Comparison of ENCODE assay signal across 19 cellular contexts in the genomic region with DNA sequence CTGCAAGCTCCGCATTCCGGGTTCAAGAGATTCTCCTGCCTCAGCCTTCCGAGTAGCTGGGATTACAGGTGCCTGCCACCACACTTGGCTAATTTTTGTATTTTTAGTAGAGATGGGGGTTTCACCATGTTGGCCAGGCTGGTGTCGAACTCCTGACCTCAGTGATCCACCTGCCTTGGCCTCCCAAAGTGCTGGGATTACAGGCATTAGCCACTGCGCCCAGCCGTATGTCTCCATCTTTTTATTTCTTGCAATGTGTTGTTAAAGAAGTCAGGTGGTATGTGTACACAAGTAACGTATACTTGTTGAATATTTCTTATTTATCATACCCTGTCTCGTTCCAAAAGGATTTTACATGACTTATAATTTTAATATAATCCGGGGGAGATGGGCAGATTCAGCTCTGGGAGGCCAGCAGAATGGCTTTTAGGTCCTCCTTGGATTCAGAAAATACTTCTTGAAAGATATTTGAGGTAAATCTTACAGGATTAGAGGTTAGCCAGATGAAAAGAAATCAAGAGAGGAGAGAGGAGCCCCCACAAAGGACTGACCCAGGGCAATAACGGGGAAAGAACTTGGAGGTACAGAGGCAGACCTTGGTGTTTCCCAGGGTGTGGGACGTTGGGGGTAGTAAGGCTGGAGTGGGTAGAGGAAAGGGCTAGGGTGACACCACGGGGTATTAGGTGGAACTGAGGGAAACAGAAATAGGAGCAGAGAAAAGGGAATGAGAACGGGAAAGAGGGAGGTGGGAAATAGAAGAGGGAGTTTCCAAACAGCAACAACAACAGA. TPM values are rescaled to one million over a fixed set of nuclear protein-coding genes. Genes with fewer than 3 reads are reported as not detected.
DNase-seq lines count a peak whose midpoint lies in the region; ATAC-seq and TF ChIP-seq lines count a peak whose summit lies in the region.
"Had no signal": no experiment of that assay in that cellular context is flagged by ENCODE, and none has a peak within 500 bp of the region (broad histone marks: within the 10 kb centered on the region; RNA-seq: fewer than 3 reads in every experiment).

No MANE protein-coding gene starts in this region.

- H3K23ac ChIP-seq in H9 (ENCODE audit: insufficient read length, low read depth, low read length), result no peak overlapping the region

- H3K23me2 ChIP-seq in H9 (ENCODE audit: insufficient read length, low read depth, low read length, poor library complexity, severe bottlenecking), result no peaks in the 10 kb centered on the region

- H2BK120ac ChIP-seq in H9 (ENCODE audit: low read depth, low read length, poor library complexity, severe bottlenecking), result no peak overlapping the region

- no peak overlapping the region for H3K4me3 Mint-ChIP-seq in activated naive CD4-positive, alpha-beta T cell treated with anti-CD3 and anti-CD28 coated beads, Interleukin-2, amount 50 U/mL, for 24 hours
- no peak overlapping the region for H3K4me3 Mint-ChIP-seq in activated naive CD4-positive, alpha-beta T cell treated with anti-CD3 and anti-CD28 coated beads for 36 hours
- no peak overlapping the region for H3K4me3 Mint-ChIP-seq in H9
- H3K4me3 Mint-ChIP-seq in activated T-helper 2 cell treated with anti-CD3 and anti-CD28 coated beads, Interferon-gamma antibody, Interleukin-2, Interleukin-4, amounts not matched to agents 10 μg/mL and 5 μg/mL and 100 μg/mL, durations not matched to agents 14 hours and 24 hours and 36 hours (ENCODE audit: low read depth), result no peak overlapping the region
- H3K4me3 Mint-ChIP-seq in Caco-2 (ENCODE audit: unreplicated experiment), result no peak overlapping the region
- H3K4me3 Mint-ChIP-seq: B cell; CD4-positive, alpha-beta memory T cell had no signal

- H3T11ph ChIP-seq in H9 (ENCODE audit: low read length), result no peak overlapping the region

- no peak overlapping the region for H2AFZ ChIP-seq in H9 (ENCODE audit: low read length)

- H3K4me1 Mint-ChIP-seq in activated naive CD4-positive, alpha-beta T cell treated with anti-CD3 and anti-CD28 coated beads, Interleukin-2, amount 50 U/mL, for 24 hours, result peaks cover 9% of the 10 kb centered on the region
- peaks cover 5% of the 10 kb centered on the region for H3K4me1 Mint-ChIP-seq in activated naive CD4-positive, alpha-beta T cell treated with anti-CD3 and anti-CD28 coated beads for 36 hours (ENCODE audit: low read depth)
- H3K4me1 Mint-ChIP-seq in H9, result peaks cover 22 to 25% of the 10 kb centered on the region in 2 experiments
- H3K4me1 Mint-ChIP-seq in activated T-helper 2 cell treated with anti-CD3 and anti-CD28 coated beads, Interferon-gamma antibody, Interleukin-2, Interleukin-4, amounts not matched to agents 10 μg/mL and 5 μg/mL and 100 μg/mL, durations not matched to agents 14 hours and 24 hours and 36 hours (ENCODE audit: low read depth), result peaks cover 45% of the 10 kb centered on the region
- peaks cover 12% of the 10 kb centered on the region for H3K4me1 Mint-ChIP-seq in Caco-2 (ENCODE audit: low read depth, unreplicated experiment)

- intact Hi-C loops in activated naive CD4-positive, alpha-beta T cell treated with anti-CD3 and anti-CD28 coated beads for 36 hours (cut with micrococcal nuclease), result no loop called here
- intact Hi-C loops in activated T-helper 2 cell treated with anti-CD3 and anti-CD28 coated beads, Interferon-gamma antibody, Interleukin-2, Interleukin-4, amounts not matched to agents 10 μg/mL and 5 μg/mL and 100 μg/mL, durations not matched to agents 14 hours and 24 hours and 36 hours (cut with micrococcal nuclease), result loop anchor here (10.0 kb wide), 1 partner anchor 491 kb away; no protein-coding TSS in a partner anchor
- intact Hi-C loops in sciatic nerve (cut with DNase I) (no loop called here), spleen (cut with DNase I; ENCODE audit: low total_unique reads) (no loop called here), Caco-2 (cut with micrococcal nuclease; ENCODE audit: unreplicated experiment) (no loop called here)

- no peak for TF ChIP-seq CTCF in H9 (conservative IDR thresholded peaks at IDR 0.05)
- TF ChIP-seq CTCF in spleen (IDR thresholded peaks at IDR 0.05 in 8 of 11, conservative IDR thresholded peaks at IDR 0.05 in 3 of 11), result no peak
- TF ChIP-seq CTCF in Caco-2 (IDR thresholded peaks at IDR 0.05; ENCODE audit: insufficient read depth in 1 of 2, low read depth in 1 of 2, low read length in 1 of 2, severe bottlenecking in 1 of 2, unreplicated experiment in 1 of 2), result no peak

- no peak overlapping the region for H2BK5ac ChIP-seq in H9 (ENCODE audit: insufficient read length, low read length)

- no peak overlapping the region for H2BK12ac ChIP-seq in H9 (ENCODE audit: insufficient read length, low read depth, low read length)

- DNase-seq in activated naive CD4-positive, alpha-beta T cell treated with anti-CD3 and anti-CD28 coated beads for 36 hours, result no peak
- DNase-seq in H9, result peak; percentile 27
- no peak for DNase-seq in activated T-helper 2 cell treated with anti-CD3 and anti-CD28 coated beads, Interferon-gamma antibody, Interleukin-2, Interleukin-4, amounts not matched to agents 10 μg/mL and 5 μg/mL and 100 μg/mL, durations not matched to agents 14 hours and 24 hours and 36 hours (ENCODE audit: low spot score)
- peak; percentile 17 for DNase-seq in sciatic nerve (ENCODE audit: low spot score)
- DNase-seq in spleen, result no peak
- DNase-seq in Caco-2, result no peak
- no peak for DNase-seq in OCI-M1 (lab: John Stamatoyannopoulos, UW)
- DNase-seq: ACHN; CD4-positive, alpha-beta memory T cell; GF-D8; KBM-7; NCI-H1092; NCI-H446; NCI-H748 treated with DMSO at 0.1 percent for 48 hours had no signal

- 100% methylated on average over 1 of the region's 13 CpGs for WGBS in H9 (ENCODE audit: extremely low coverage, insufficient read length, low lambda C conversion rate)
- WGBS in spleen, 5 donors, result 78 to 92% (median 87%) methylated on average over 13 of the region's 13 CpGs

- H3K27ac Mint-ChIP-seq in activated naive CD4-positive, alpha-beta T cell treated with anti-CD3 and anti-CD28 coated beads, Interleukin-2, amount 50 U/mL, for 24 hours, result peak overlapping the region; percentile 36
- H3K27ac Mint-ChIP-seq in activated naive CD4-positive, alpha-beta T cell treated with anti-CD3 and anti-CD28 coated beads for 36 hours, result no peak overlapping the region
- H3K27ac Mint-ChIP-seq in H9 (no peak overlapping the region; a peak in 1 of 7 replicates), Caco-2 (ENCODE audit: unreplicated experiment) (no peak overlapping the region)
- H3K27ac Mint-ChIP-seq in activated T-helper 2 cell treated with anti-CD3 and anti-CD28 coated beads, Interferon-gamma antibody, Interleukin-2, Interleukin-4, amounts not matched to agents 10 μg/mL and 5 μg/mL and 100 μg/mL, durations not matched to agents 14 hours and 24 hours and 36 hours, result peak overlapping the region; percentile 62
- H3K27ac Mint-ChIP-seq: B cell had no signal

- no peak overlapping the region for H3K4me3 ChIP-seq in spleen
- no peak overlapping the region for H3K4me3 ChIP-seq in Caco-2 (ENCODE audit: low read depth, low read length)

- no peak overlapping the region for H2AK5ac ChIP-seq in H9 (ENCODE audit: insufficient read length, low read length)

- no peak for ATAC-seq in sciatic nerve
- ATAC-seq: Panc1, Right ventricle myocardium inferior had no signal

- H3K9me3 ChIP-seq in H9 (ENCODE audit: control insufficient read depth, low read depth, low read length) (no peaks in the 10 kb centered on the region), spleen (peaks cover 0 to 4% (median 0%) of the 10 kb centered on the region in 8 donors), Caco-2 (no peaks in the 10 kb centered on the region)

- H3K36me3 Mint-ChIP-seq in activated naive CD4-positive, alpha-beta T cell treated with anti-CD3 and anti-CD28 coated beads, Interleukin-2, amount 50 U/mL, for 24 hours, result peaks cover 32% of the 10 kb centered on the region
- H3K36me3 Mint-ChIP-seq in activated naive CD4-positive, alpha-beta T cell treated with anti-CD3 and anti-CD28 coated beads for 36 hours (ENCODE audit: low read depth), result peaks cover 6% of the 10 kb centered on the region
- H3K36me3 Mint-ChIP-seq in H9 (ENCODE audit: insufficient read depth in 1 of 3, low read depth in 3 of 3), result peaks cover 13 to 48% (median 22%) of the 10 kb centered on the region in 3 experiments; a peak in 6 of 7 replicates
- H3K36me3 Mint-ChIP-seq in activated T-helper 2 cell treated with anti-CD3 and anti-CD28 coated beads, Interferon-gamma antibody, Interleukin-2, Interleukin-4, amounts not matched to agents 10 μg/mL and 5 μg/mL and 100 μg/mL, durations not matched to agents 14 hours and 24 hours and 36 hours (ENCODE audit: low read depth), result peaks cover 81% of the 10 kb centered on the region
- H3K36me3 Mint-ChIP-seq in Caco-2 (ENCODE audit: insufficient read depth, unreplicated experiment), result peaks cover 60% of the 10 kb centered on the region

- no peak overlapping the region for H3K4me2 ChIP-seq in H9 (ENCODE audit: insufficient read depth, insufficient read length, low read length)

- no peak overlapping the region for H3K56ac ChIP-seq in H9 (ENCODE audit: insufficient read length, low read depth, low read length)

- no peak overlapping the region for H2BK20ac ChIP-seq in H9 (ENCODE audit: low read depth, low read length, poor library complexity, severe bottlenecking)

- no peaks in the 10 kb centered on the region for H3K27me3 Mint-ChIP-seq in activated naive CD4-positive, alpha-beta T cell treated with anti-CD3 and anti-CD28 coated beads, Interleukin-2, amount 50 U/mL, for 24 hours
- H3K27me3 Mint-ChIP-seq in activated naive CD4-positive, alpha-beta T cell treated with anti-CD3 and anti-CD28 coated beads for 36 hours (ENCODE audit: low read depth), result no peaks in the 10 kb centered on the region
- H3K27me3 Mint-ChIP-seq in H9 (ENCODE audit: low read depth), result 0 out of 2 replicates have a peak, but pooled peaks cover 2% of the 10 kb centered on the region
- no peaks in the 10 kb centered on the region for H3K27me3 Mint-ChIP-seq in activated T-helper 2 cell treated with anti-CD3 and anti-CD28 coated beads, Interferon-gamma antibody, Interleukin-2, Interleukin-4, amounts not matched to agents 10 μg/mL and 5 μg/mL and 100 μg/mL, durations not matched to agents 14 hours and 24 hours and 36 hours (ENCODE audit: low read depth)
- no peaks in the 10 kb centered on the region for H3K27me3 Mint-ChIP-seq in Caco-2 (ENCODE audit: insufficient read depth, unreplicated experiment)
- H3K27me3 Mint-ChIP-seq: B cell; CD4-positive, alpha-beta memory T cell had no signal

- H2BK15ac ChIP-seq in H9 (ENCODE audit: low read depth, low read length), result no peak overlapping the region

- H3K27me3 ChIP-seq in H9 (ENCODE audit: insufficient read depth, low read length) (no peaks in the 10 kb centered on the region), spleen (replicated peaks in 1 of 7) (no peaks in the 10 kb centered on the region), Caco-2 (replicated peaks; ENCODE audit: control insufficient read depth, insufficient read depth, low read length) (no peaks in the 10 kb centered on the region)

- H3K27ac ChIP-seq in H9 (ENCODE audit: insufficient read length, low read depth, low read length) (no peak overlapping the region), spleen (no peak overlapping the region)
- H3K27ac ChIP-seq: HL-60 had no signal

- POLR2A ChIA-PET in Caco-2 (lab: Charles Lee), result no interaction called here

- no peaks in the 10 kb centered on the region for H4K20me1 ChIP-seq in H9 (ENCODE audit: control insufficient read depth, insufficient read depth, insufficient read length)

- no peak overlapping the region for H3K18ac ChIP-seq in H9 (ENCODE audit: insufficient read length, low read depth, low read length)

- CTCF ChIA-PET in activated naive CD4-positive, alpha-beta T cell treated with anti-CD3 and anti-CD28 coated beads for 36 hours (lab: Charles Lee), result interaction anchor here (0.6 to 1.6 kb wide), 2 partner anchors 10 to 157 kb away, joined by 3 read pairs; no protein-coding TSS in a partner anchor
- CTCF ChIA-PET in Caco-2 (lab: Charles Lee), result interaction anchor here (0.6 kb wide), 1 partner anchor 158 kb away, joined by 7 read pairs; no protein-coding TSS in a partner anchor

- no peak overlapping the region for H4K8ac ChIP-seq in H9 (replicated peaks; ENCODE audit: insufficient read length, low read depth, low read length)

- H3K9me3 Mint-ChIP-seq in activated naive CD4-positive, alpha-beta T cell treated with anti-CD3 and anti-CD28 coated beads, Interleukin-2, amount 50 U/mL, for 24 hours, result no peaks in the 10 kb centered on the region
- H3K9me3 Mint-ChIP-seq in activated naive CD4-positive, alpha-beta T cell treated with anti-CD3 and anti-CD28 coated beads for 36 hours, result no peaks in the 10 kb centered on the region
- H3K9me3 Mint-ChIP-seq in H9 (no peaks in the 10 kb centered on the region), Caco-2 (ENCODE audit: unreplicated experiment) (no peaks in the 10 kb centered on the region)
- no peaks in the 10 kb centered on the region for H3K9me3 Mint-ChIP-seq in activated T-helper 2 cell treated with anti-CD3 and anti-CD28 coated beads, Interferon-gamma antibody, Interleukin-2, Interleukin-4, amounts not matched to agents 10 μg/mL and 5 μg/mL and 100 μg/mL, durations not matched to agents 14 hours and 24 hours and 36 hours
- H3K9me3 Mint-ChIP-seq: CD4-positive, alpha-beta memory T cell had no signal

- no peak overlapping the region for H3K9ac ChIP-seq in H9 (ENCODE audit: extremely low read depth, insufficient read length, low read length)

- H3K4ac ChIP-seq in H9 (ENCODE audit: low read depth, low read length), result no peak overlapping the region

- no peak for TF ChIP-seq POLR2A in spleen (IDR thresholded peaks at IDR 0.05)

- BruUV-seq in Caco-2 (replicated peaks; lab: Mats Ljungman, UMichigan), result no TSS peak

- H3K79me2 ChIP-seq in H9 (ENCODE audit: insufficient read depth, low read length), result no peaks in the 10 kb centered on the region

- H3K79me1 ChIP-seq in H9 (ENCODE audit: insufficient read depth, low read depth, low read length, poor library complexity, severe bottlenecking), result no peaks in the 10 kb centered on the region

- no peak overlapping the region for H4K91ac ChIP-seq in H9 (ENCODE audit: insufficient read length, low read depth, low read length)

- peaks cover 0 to 81% (median 40%) of the 10 kb centered on the region in 6 donors for H3K36me3 ChIP-seq in spleen
- H3K36me3 ChIP-seq in Caco-2 (ENCODE audit: control insufficient read depth, insufficient read depth, low read length), result 0 out of 2 replicates have a peak, but pooled peaks cover 4% of the 10 kb centered on the region

- H4K5ac ChIP-seq in H9 (ENCODE audit: insufficient read length, low read depth, low read length), result no peak overlapping the region

- peaks cover 7% of the 10 kb centered on the region; the same call in 1 of the 2 replicates for H3K4me1 ChIP-seq in H9 (ENCODE audit: insufficient read depth, low read length)
- H3K4me1 ChIP-seq in spleen, result peaks cover 0 to 16% (median 9%) of the 10 kb centered on the region in 6 donors
- H3K4me1 ChIP-seq in Caco-2, result peaks cover 4% of the 10 kb centered on the region; the same call in 1 of the 2 replicates

- H3K14ac ChIP-seq in H9 (ENCODE audit: insufficient read depth, low read length), result no peak overlapping the region

RNA-seq across cellular contexts. Expression of a gene that starts 27.2 kb away (rescaled TPM):
- under 1 TPM; 0.43 to 0.84 TPM for total RNA-seq in activated naive CD4-positive, alpha-beta T cell treated with anti-CD3 and anti-CD28 coated beads for 36 hours
- total RNA-seq in H9 (2021) (0.33 TPM in 1 of 2 replicates, not detected in the other), sciatic nerve (28.7 TPM), spleen (10 to 100 TPM in 1 of 7 donors, 1 to 10 TPM in 6; 1.8 to 13.6 (median 3.2) TPM), Caco-2 (2022) (0.88 and 1.9 TPM in 2 replicates)
- total RNA-seq in activated T-helper 2 cell treated with anti-CD3 and anti-CD28 coated beads, Interferon-gamma antibody, Interleukin-2, Interleukin-4, amounts not matched to agents 10 μg/mL and 5 μg/mL and 100 μg/mL, durations not matched to agents 14 hours and 24 hours and 36 hours, result 3.9 and 5.0 TPM in 2 replicates
- 1 to 10 TPM in 2 of 3 donors, under 1 TPM in 1; 0.38 to 5.4 (median 3.3) TPM for polyA plus RNA-seq in spleen

Comparison
In these comparisons a context has a peak if more than half of its experiments do, and no peak if none do; other contexts are left out.
1. H3K27ac Mint-ChIP-seq: peak in activated naive CD4-positive, alpha-beta T cell treated with anti-CD3 and anti-CD28 coated beads, Interleukin-2, amount 50 U/mL, for 24 hours (single experiment) and activated T-helper 2 cell treated with anti-CD3 and anti-CD28 coated beads, Interferon-gamma antibody, Interleukin-2, Interleukin-4, amounts not matched to agents 10 μg/mL and 5 μg/mL and 100 μg/mL, durations not matched to agents 14 hours and 24 hours and 36 hours (single experiment); none in activated naive CD4-positive, alpha-beta T cell treated with anti-CD3 and anti-CD28 coated beads for 36 hours (single experiment), H9 (0 of 3) and Caco-2 (single experiment).
2. DNase-seq: peak in H9 (single experiment) and sciatic nerve (single experiment); none in activated naive CD4-positive, alpha-beta T cell treated with anti-CD3 and anti-CD28 coated beads for 36 hours (single experiment), activated T-helper 2 cell treated with anti-CD3 and anti-CD28 coated beads, Interferon-gamma antibody, Interleukin-2, Interleukin-4, amounts not matched to agents 10 μg/mL and 5 μg/mL and 100 μg/mL, durations not matched to agents 14 hours and 24 hours and 36 hours (single experiment), spleen (single experiment), Caco-2 (0 of 2) and OCI-M1 (single experiment).